In the genomic region with DNA sequence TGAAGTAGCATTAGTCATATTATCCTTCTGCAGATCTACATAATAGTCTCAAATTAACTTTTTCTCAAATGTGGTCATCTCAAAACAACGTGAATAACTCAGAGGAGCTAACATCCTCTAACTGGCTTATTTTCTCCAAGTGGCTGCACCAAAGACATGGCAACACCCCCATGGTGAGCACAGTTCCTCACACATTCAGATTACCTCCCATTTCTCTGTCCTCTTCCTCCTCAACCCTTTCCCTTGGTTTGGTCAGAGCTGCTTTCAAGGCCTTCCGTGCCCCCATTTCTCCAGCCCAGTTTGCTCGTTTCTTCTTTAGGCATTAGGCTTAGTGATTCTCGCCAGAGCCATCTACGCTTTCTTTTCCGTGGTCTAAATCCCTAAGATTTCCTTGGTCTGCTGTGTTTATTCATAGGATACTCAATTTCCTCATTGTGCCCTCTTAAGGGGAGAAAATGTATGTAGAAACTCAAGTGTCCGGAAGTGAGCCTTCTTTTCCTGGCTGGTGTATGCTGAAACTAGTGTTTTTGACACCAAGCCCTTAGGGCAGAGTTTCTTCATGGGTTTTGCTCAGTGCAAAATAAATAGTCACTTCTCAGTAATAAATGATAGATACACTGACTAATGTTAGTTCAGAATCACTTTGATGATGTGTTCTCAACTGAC, we compare ENCODE assay signal across 13 cellular contexts. TPM values are rescaled to one million over a fixed set of nuclear protein-coding genes. Genes with fewer than 3 reads are reported as not detected.
DNase-seq lines count a peak whose midpoint lies in the region; TF ChIP-seq lines count a peak whose summit lies in the region.
"Had no signal": no experiment of that assay in that cellular context is flagged by ENCODE, and none has a peak within 500 bp of the region (broad histone marks: within the 10 kb centered on the region; RNA-seq: fewer than 3 reads in every experiment).

No MANE protein-coding gene starts in this region.

- peak overlapping the region; percentile 19 for H3K27ac Mint-ChIP-seq in chondrocyte (ENCODE audit: unreplicated experiment)

- TF ChIP-seq CTCF in AG10803 (conservative IDR thresholded peaks at IDR 0.05; ENCODE audit: low read length) (no peak), chondrocyte (IDR thresholded peaks at IDR 0.05) (peak; percentile 17)

- H4K20me1 ChIP-seq in Karpas-422 (ENCODE audit: insufficient read depth, low read depth, low read length), result peaks cover 5% of the 10 kb centered on the region

- H3K36me3 Mint-ChIP-seq in chondrocyte (ENCODE audit: low read depth), result no peaks in the 10 kb centered on the region

- H3K27me3 Mint-ChIP-seq in chondrocyte (ENCODE audit: low read depth), result no peaks in the 10 kb centered on the region

- no peak overlapping the region for H2AFZ ChIP-seq in Karpas-422 (ENCODE audit: low read length)

- peaks cover 36% of the 10 kb centered on the region for H3K4me1 Mint-ChIP-seq in chondrocyte (ENCODE audit: low read depth)

- peaks cover 67% of the 10 kb centered on the region for H3K4me1 ChIP-seq in Karpas-422 (ENCODE audit: low read length)

- no peak overlapping the region for H3K4me3 Mint-ChIP-seq in chondrocyte (ENCODE audit: unreplicated experiment)

- no peaks in the 10 kb centered on the region for H3K9me3 ChIP-seq in Karpas-422 (ENCODE audit: low read length)
- H3K9me3 ChIP-seq: mucosa of descending colon had no signal

- H3K4me3 ChIP-seq in AG10803 (ENCODE audit: low read length) (no peak overlapping the region), Karpas-422 (ENCODE audit: low read length) (peak overlapping the region; percentile 70)
- H3K4me3 ChIP-seq: mucosa of descending colon had no signal

- H3K9me2 ChIP-seq in Karpas-422 (replicated peaks; ENCODE audit: insufficient read depth, low read length), result no peaks in the 10 kb centered on the region

- H3K27ac ChIP-seq in Karpas-422 (ENCODE audit: low read length), result peak overlapping the region; percentile 92
- H3K27ac ChIP-seq: C4-2B had no signal

- H3K79me2 ChIP-seq in Karpas-422 (ENCODE audit: low read length), result peaks cover 82% of the 10 kb centered on the region

- H3K27me3 ChIP-seq in Karpas-422 (ENCODE audit: low read length), result no peaks in the 10 kb centered on the region

- peak overlapping the region; percentile 85 for H3K4me2 ChIP-seq in Karpas-422 (ENCODE audit: low read depth, low read length, poor library complexity, severe bottlenecking)

- peak overlapping the region; percentile 97 for H3K9ac ChIP-seq in Karpas-422 (ENCODE audit: low read length)

- peaks cover 2% of the 10 kb centered on the region for H3K9me3 Mint-ChIP-seq in chondrocyte (ENCODE audit: low read depth)

- DNase-seq in AG10803 (ENCODE audit: low read depth), result peak; percentile 42
- DNase-seq in Karpas-422, result peak; percentile 68
- DNase-seq in chondrocyte (ENCODE audit: low spot score), result no peak
- DNase-seq in myocyte (ENCODE audit: low read depth), result peak; percentile 49
- no peak for DNase-seq in NOMO-1 treated with DMSO at 0.1 percent for 48 hours (lab: John Stamatoyannopoulos, UW; ENCODE audit: unreplicated experiment)
- DNase-seq in OCI-M2 (lab: John Stamatoyannopoulos, UW; ENCODE audit: unreplicated experiment), result no peak
- no peak for DNase-seq in activated CD8-positive, alpha-beta memory T cell treated with anti-CD3 and anti-CD28 coated beads, Interleukin-2, amount 50 U/mL, for 4 hours
- DNase-seq in NCI-H510A treated with DMSO at 0.1 percent for 48 hours (lab: John Stamatoyannopoulos, UW), result no peak
- DNase-seq: glutamatergic neuron, mucosa of descending colon, NCI-H1436 treated with DMSO at 0.1 percent for 48 hours, RPMI8226 had no signal

- peaks cover 4% of the 10 kb centered on the region; the same call in 1 of the 2 replicates for H3K36me3 ChIP-seq in Karpas-422 (ENCODE audit: insufficient read depth, low read length)

RNA-seq across cellular contexts. Expression of a gene that starts 2.6 kb away (rescaled TPM):
- 118 and 158 TPM in 2 replicates for total RNA-seq in Karpas-422 (2014; rRNA removed; shearing (Covaris generic); ENCODE audit: low replicate concordance)
- total RNA-seq in chondrocyte, result 22.0 to 25.1 TPM (median 23.6 TPM) in 3 replicates
- 35.3 and 36.8 TPM in 2 replicates for total RNA-seq in myocyte
- 20.7 TPM for polyA plus RNA-seq in myocyte (2012)

Comparison
In these comparisons a context has a peak if more than half of its experiments do, and no peak if none do; other contexts are left out.
1. DNase-seq: peak in AG10803 (single experiment), Karpas-422 (single experiment) and myocyte (single experiment); none in chondrocyte (single experiment), NOMO-1 treated with DMSO at 0.1 percent for 48 hours (single experiment), OCI-M2 (single experiment), activated CD8-positive, alpha-beta memory T cell treated with anti-CD3 and anti-CD28 coated beads, Interleukin-2, amount 50 U/mL, for 4 hours (single experiment) and NCI-H510A treated with DMSO at 0.1 percent for 48 hours (single experiment).